28 cellular contexts compared by ENCODE assay signal in genomic region chr10:119470920-119471702, GRCh38.
"Had no signal": no experiment of that assay in that cellular context is flagged by ENCODE, and none has a peak within 500 bp of the region (broad histone marks: within the 10 kb centered on the region; RNA-seq: fewer than 3 reads in every experiment).

No MANE protein-coding gene starts in this region.

- H3K27ac ChIP-seq: brain microvascular endothelial cell, coronary artery, dorsolateral prefrontal cortex had no signal

- H3K36me3 ChIP-seq: brain microvascular endothelial cell had no signal

- H3K4me1 Mint-ChIP-seq: activated T-helper 17 cell treated with anti-CD3 and anti-CD28 coated beads, Interleukin-2, amount 50 U/mL, for 72 hours; endodermal cell had no signal

- H3K27ac Mint-ChIP-seq: activated CD4-positive, alpha-beta T cell treated with anti-CD3 and anti-CD28 coated beads, Interleukin-2, amount 10 ng/mL, durations not matched to agents 7 days and 5 days; activated CD8-positive, alpha-beta T cell treated with anti-CD3 and anti-CD28 coated beads for 36 hours; activated naive CD8-positive, alpha-beta T cell; activated T-helper 17 cell treated with anti-CD3 and anti-CD28 coated beads, Interleukin-2, amount 50 U/mL, for 72 hours; dendritic cell treated with granulocyte-macrophage colony-stimulating factor and Interleukin-4, amounts not matched to agents 40 ng/mL and 50 ng/mL, for 4 days; endodermal cell; T-helper 17 cell; T-helper 2 cell treated with Interferon-gamma antibody and Interleukin-4, amounts not matched to agents 5 μg/mL and 100 μg/mL, for 36 hours had no signal

- DNase-seq: activated CD4-positive, alpha-beta T cell treated with anti-CD3 and anti-CD28 coated beads for 1 hour; activated CD4-positive, alpha-beta T cell treated with anti-CD3 and anti-CD28 coated beads for 4 hours; activated CD4-positive, alpha-beta T cell treated with anti-CD3 and anti-CD28 coated beads, Interleukin-2, amount 10 ng/mL, durations not matched to agents 7 days and 5 days; activated CD4-positive, alpha-beta T cell treated with anti-CD3 and anti-CD28 coated beads, Interleukin-2, amount 50 U/mL, for 48 hours; activated CD8-positive, alpha-beta memory T cell treated with anti-CD3 and anti-CD28 coated beads for 24 hours; activated CD8-positive, alpha-beta T cell treated with anti-CD3 and anti-CD28 coated beads for 36 hours; activated effector memory CD4-positive, alpha-beta T cell treated with Interleukin-2 at 50 U/mL for 16 hours; activated gamma-delta T cell treated with Interleukin-2 at 50 U/mL for 16 hours; activated naive CD4-positive, alpha-beta T cell treated with anti-CD3 and anti-CD28 coated beads, Interleukin-2, amount 50 U/mL, for 16 hours; activated naive CD4-positive, alpha-beta T cell treated with Interleukin-2 at 50 U/mL for 16 hours; activated T-cell treated with anti-CD3 and anti-CD28 coated beads, Interleukin-2, amount 50 U/mL, for 4 hours; amniotic stem cell; anterior cingulate cortex; brain microvascular endothelial cell; dorsolateral prefrontal cortex; effector memory CD4-positive, alpha-beta T cell; endodermal cell; foreskin fibroblast; T-helper 1 cell; T-helper 17 cell; T1000 had no signal

- H3K4me3 Mint-ChIP-seq: activated CD4-positive, alpha-beta T cell treated with anti-CD3 and anti-CD28 coated beads, Interleukin-2, amount 10 ng/mL, durations not matched to agents 7 days and 5 days; activated CD8-positive, alpha-beta T cell treated with anti-CD3 and anti-CD28 coated beads for 36 hours; activated naive CD8-positive, alpha-beta T cell; activated T-helper 17 cell treated with anti-CD3 and anti-CD28 coated beads, Interleukin-2, amount 50 U/mL, for 72 hours; central memory CD8-positive, alpha-beta T cell; dendritic cell treated with granulocyte-macrophage colony-stimulating factor and Interleukin-4, amounts not matched to agents 40 ng/mL and 50 ng/mL, for 4 days; endodermal cell; T-helper 17 cell; T-helper 2 cell treated with Interferon-gamma antibody and Interleukin-4, amounts not matched to agents 5 μg/mL and 100 μg/mL, for 36 hours had no signal

- H3K27me3 Mint-ChIP-seq: activated CD8-positive, alpha-beta T cell treated with anti-CD3 and anti-CD28 coated beads for 36 hours; activated naive CD8-positive, alpha-beta T cell; activated T-helper 17 cell treated with anti-CD3 and anti-CD28 coated beads, Interleukin-2, amount 50 U/mL, for 72 hours; central memory CD8-positive, alpha-beta T cell; T-helper 17 cell had no signal

- H3K9me3 Mint-ChIP-seq: activated CD4-positive, alpha-beta T cell treated with anti-CD3 and anti-CD28 coated beads, Interleukin-2, amount 10 ng/mL, durations not matched to agents 7 days and 5 days; activated CD8-positive, alpha-beta T cell treated with anti-CD3 and anti-CD28 coated beads for 36 hours; activated T-cell treated with anti-CD3 and anti-CD28 coated beads, Interleukin-2, amount 50 U/mL, for 4 hours; activated T-helper 17 cell treated with anti-CD3 and anti-CD28 coated beads, Interleukin-2, amount 50 U/mL, for 72 hours; central memory CD8-positive, alpha-beta T cell; dendritic cell treated with granulocyte-macrophage colony-stimulating factor and Interleukin-4, amounts not matched to agents 40 ng/mL and 50 ng/mL, for 4 days had no signal

- H3K4me3 ChIP-seq: coronary artery, dorsolateral prefrontal cortex had no signal

- ATAC-seq: activated CD8-positive, alpha-beta T cell treated with anti-CD3 and anti-CD28 coated beads for 36 hours; activated T-cell treated with anti-CD3 and anti-CD28 coated beads, Interleukin-2, amount 50 U/mL, for 4 hours; activated T-helper 17 cell treated with anti-CD3 and anti-CD28 coated beads, Interleukin-2, amount 50 U/mL, for 72 hours; esophagus mucosa; T-helper 17 cell had no signal
